ENCODE assay signal across 22 cellular contexts in genomic region chr6:28978959-28979561, GRCh38. TPM values are rescaled to one million over a fixed set of nuclear protein-coding genes. Genes with fewer than 3 reads are reported as not detected.
DNase-seq lines count a peak whose midpoint lies in the region; ATAC-seq and TF ChIP-seq lines count a peak whose summit lies in the region.
"Had no signal": no experiment of that assay in that cellular context is flagged by ENCODE, and none has a peak within 500 bp of the region (broad histone marks: within the 10 kb centered on the region; RNA-seq: fewer than 3 reads in every experiment).

No MANE protein-coding gene starts in this region.

- H3K27me3 Mint-ChIP-seq in activated naive CD4-positive, alpha-beta T cell treated with anti-CD3 and anti-CD28 coated beads, Interleukin-2, amount 50 U/mL, for 24 hours = peaks cover 23% of the 10 kb centered on the region
- H3K27me3 Mint-ChIP-seq in neural crest cell (ENCODE audit: low read depth) = peaks cover 58% of the 10 kb centered on the region
- H3K27me3 Mint-ChIP-seq in stimulated activated memory B cell treated with anti-CD40 and anti-IgM and Interleukin-4, amounts not matched to agents 10 μg/mL and 1 μg/mL and 100 μg/mL, for 72 hours = peaks cover 37% of the 10 kb centered on the region

- TF ChIP-seq CTCF in neural crest cell (conservative IDR thresholded peaks at IDR 0.05) = no peak

- ATAC-seq in HG02938 (IDR thresholded peaks at IDR 0.05; ENCODE audit: unreplicated experiment) = peak; percentile 49
- ATAC-seq in stimulated activated memory B cell treated with anti-CD40 and anti-IgM and Interleukin-4, amounts not matched to agents 10 μg/mL and 1 μg/mL and 100 μg/mL, for 72 hours = no peak
- ATAC-seq: activated CD4-positive, CD25-positive, alpha-beta regulatory T cell treated with anti-CD3 and anti-CD28 coated beads, Interleukin-2, amount 50 U/mL, for 24 hours; activated naive CD4-positive, alpha-beta T cell treated with anti-CD3 and anti-CD28 coated beads, Interleukin-2, amount 50 U/mL, for 72 hours; activated T-cell treated with anti-CD3 and anti-CD28 coated beads, Interleukin-2, amount 50 U/mL, for 72 hours; body of pancreas; effector memory CD8-positive, alpha-beta T cell; HCT116 had no signal

- DNase-seq in activated naive CD4-positive, alpha-beta T cell treated with Interleukin-2 at 50 U/mL for 16 hours = no peak
- DNase-seq in OCI-M1 (lab: John Stamatoyannopoulos, UW) (peak; percentile 37), neural crest cell (ENCODE audit: low read depth, low spot score) (no peak), amygdala (lab: John Stamatoyannopoulos, UW) (no peak)
- DNase-seq in stimulated activated CD4-positive, alpha-beta T cell treated with anti-CD3 and anti-CD28 coated beads, Interleukin-2, amount 100 ng/mL, for 48 hours = no peak
- DNase-seq: activated T-cell treated with anti-CD3 and anti-CD28 coated beads, Interleukin-2, amount 50 U/mL, for 72 hours; BE2C; body of pancreas; Calu3; effector memory CD8-positive, alpha-beta T cell; NCI-H1105 treated with DMSO at 0.1 percent for 48 hours; NCI-H2081; NCI-H446; NK-92 treated with Interleukin-12 subunit alpha and Interleukin-12 subunit beta, amount 100 ng/mL, for 24 hours; stimulated activated CD4-positive, alpha-beta T cell treated with anti-CD3 and anti-CD28 coated beads, Interleukin-15, amount 100 ng/mL, for 24 hours; T1000 had no signal

- H3K36me3 Mint-ChIP-seq in activated naive CD4-positive, alpha-beta T cell treated with anti-CD3 and anti-CD28 coated beads, Interleukin-2, amount 50 U/mL, for 24 hours = peaks cover 8% of the 10 kb centered on the region
- peaks cover 5% of the 10 kb centered on the region for H3K36me3 Mint-ChIP-seq in neural crest cell (ENCODE audit: low read depth)
- no peaks in the 10 kb centered on the region for H3K36me3 Mint-ChIP-seq in stimulated activated memory B cell treated with anti-CD40 and anti-IgM and Interleukin-4, amounts not matched to agents 10 μg/mL and 1 μg/mL and 100 μg/mL, for 72 hours

- H3K4me1 Mint-ChIP-seq in activated naive CD4-positive, alpha-beta T cell treated with anti-CD3 and anti-CD28 coated beads, Interleukin-2, amount 50 U/mL, for 24 hours = peaks cover 59% of the 10 kb centered on the region
- H3K4me1 Mint-ChIP-seq in neural crest cell = peaks cover 39% of the 10 kb centered on the region
- H3K4me1 Mint-ChIP-seq in stimulated activated memory B cell treated with anti-CD40 and anti-IgM and Interleukin-4, amounts not matched to agents 10 μg/mL and 1 μg/mL and 100 μg/mL, for 72 hours = peaks cover 56% of the 10 kb centered on the region

- H3K27ac Mint-ChIP-seq in activated naive CD4-positive, alpha-beta T cell treated with anti-CD3 and anti-CD28 coated beads, Interleukin-2, amount 50 U/mL, for 24 hours = no peak overlapping the region
- no peak overlapping the region for H3K27ac Mint-ChIP-seq in neural crest cell (ENCODE audit: unreplicated experiment)
- no peak overlapping the region for H3K27ac Mint-ChIP-seq in stimulated activated memory B cell treated with anti-CD40 and anti-IgM and Interleukin-4, amounts not matched to agents 10 μg/mL and 1 μg/mL and 100 μg/mL, for 72 hours
- H3K27ac Mint-ChIP-seq: activated naive CD4-positive, alpha-beta T cell treated with anti-CD3 and anti-CD28 coated beads, Interleukin-2, amount 50 U/mL, for 72 hours; activated T-cell treated with anti-CD3 and anti-CD28 coated beads, Interleukin-2, amount 50 U/mL, for 72 hours; effector memory CD8-positive, alpha-beta T cell had no signal

- H3K4me3 Mint-ChIP-seq in activated naive CD4-positive, alpha-beta T cell treated with anti-CD3 and anti-CD28 coated beads, Interleukin-2, amount 50 U/mL, for 24 hours = peak overlapping the region; percentile 23
- peak overlapping the region; percentile 65 for H3K4me3 Mint-ChIP-seq in neural crest cell
- H3K4me3 Mint-ChIP-seq in stimulated activated memory B cell treated with anti-CD40 and anti-IgM and Interleukin-4, amounts not matched to agents 10 μg/mL and 1 μg/mL and 100 μg/mL, for 72 hours = no peak overlapping the region

- no peaks in the 10 kb centered on the region for H3K9me3 Mint-ChIP-seq in activated naive CD4-positive, alpha-beta T cell treated with anti-CD3 and anti-CD28 coated beads, Interleukin-2, amount 50 U/mL, for 24 hours
- peaks cover 4% of the 10 kb centered on the region for H3K9me3 Mint-ChIP-seq in neural crest cell
- H3K9me3 Mint-ChIP-seq in stimulated activated memory B cell treated with anti-CD40 and anti-IgM and Interleukin-4, amounts not matched to agents 10 μg/mL and 1 μg/mL and 100 μg/mL, for 72 hours = no peaks in the 10 kb centered on the region
- H3K9me3 Mint-ChIP-seq: activated naive CD4-positive, alpha-beta T cell treated with anti-CD3 and anti-CD28 coated beads, Interleukin-2, amount 50 U/mL, for 72 hours; activated T-cell treated with anti-CD3 and anti-CD28 coated beads, Interleukin-2, amount 50 U/mL, for 72 hours; effector memory CD8-positive, alpha-beta T cell had no signal

RNA-seq across cellular contexts. Expression of gene ZNF311, which starts 26.1 kb away (rescaled TPM):
- total RNA-seq in neural crest cell = 1.2 and 1.3 TPM in 2 replicates
- total RNA-seq: body of pancreas had no signal

RNA-seq across cellular contexts. Expression of gene TRIM27, which starts 55.3 kb away (rescaled TPM):
- 81.7 and 84.2 TPM in 2 replicates for total RNA-seq in neural crest cell
